Comparison of ENCODE assay signal across 8 cellular contexts in genomic region chr17:32342603-32343325, GRCh38. TPM values are rescaled to one million over a fixed set of nuclear protein-coding genes. Genes with fewer than 3 reads are reported as not detected.
DNase-seq lines count a peak whose midpoint lies in the region; ATAC-seq, FAIRE-seq and TF ChIP-seq lines count a peak whose summit lies in the region.

No MANE protein-coding gene starts in this region.

- intact Hi-C loops in lower lobe of right lung (cut with DNase I) (no loop called here), upper lobe of right lung (cut with DNase I) (no loop called here)

- H3K4me3 ChIP-seq in lower lobe of right lung (peak overlapping the region; percentile 80), upper lobe of right lung (peak overlapping the region; percentile 71)

- H3K4me1 ChIP-seq in lower lobe of right lung: peaks cover 14% of the 10 kb centered on the region
- peaks cover 15% of the 10 kb centered on the region for H3K4me1 ChIP-seq in upper lobe of right lung

- no peaks in the 10 kb centered on the region for H3K9me3 Mint-ChIP-seq in activated naive CD4-positive, alpha-beta T cell treated with anti-CD3 and anti-CD28 coated beads, Interleukin-2, amount 50 U/mL, for 24 hours
- H3K9me3 Mint-ChIP-seq in activated naive CD8-positive, alpha-beta T cell treated with anti-CD3 and anti-CD28 coated beads, Interleukin-2, amount 10 ng/mL, durations not matched to agents 7 days and 5 days: no peaks in the 10 kb centered on the region

- H3K27me3 Mint-ChIP-seq in activated naive CD4-positive, alpha-beta T cell treated with anti-CD3 and anti-CD28 coated beads, Interleukin-2, amount 50 U/mL, for 24 hours: no peaks in the 10 kb centered on the region
- H3K27me3 Mint-ChIP-seq in activated naive CD8-positive, alpha-beta T cell treated with anti-CD3 and anti-CD28 coated beads, Interleukin-2, amount 10 ng/mL, durations not matched to agents 7 days and 5 days: no peaks in the 10 kb centered on the region

- H3K9me3 ChIP-seq in lower lobe of right lung (no peaks in the 10 kb centered on the region), upper lobe of right lung (no peaks in the 10 kb centered on the region)

- peak overlapping the region; percentile 95 for H3K27ac Mint-ChIP-seq in activated naive CD4-positive, alpha-beta T cell treated with anti-CD3 and anti-CD28 coated beads, Interleukin-2, amount 50 U/mL, for 24 hours
- peak overlapping the region; percentile 91 for H3K27ac Mint-ChIP-seq in activated naive CD8-positive, alpha-beta T cell treated with anti-CD3 and anti-CD28 coated beads, Interleukin-2, amount 10 ng/mL, durations not matched to agents 7 days and 5 days

- POLR2A ChIA-PET in activated naive CD8-positive, alpha-beta T cell treated with anti-CD3 and anti-CD28 coated beads, Interleukin-2, amount 10 ng/mL, durations not matched to agents 7 days and 5 days (lab: Charles Lee): interaction anchor here (0.5 to 4.4 kb wide), 3 partner anchors 11 to 24 kb away, joined by 3 to 51 read pairs (median 11); no protein-coding TSS in a partner anchor

- DNase-seq in activated naive CD4-positive, alpha-beta T cell treated with Interleukin-2 at 50 U/mL for 16 hours: no peak
- DNase-seq in activated naive CD8-positive, alpha-beta T cell treated with anti-CD3 and anti-CD28 coated beads, Interleukin-2, amount 10 ng/mL, durations not matched to agents 7 days and 5 days: no peak
- DNase-seq in lower lobe of right lung (no peak), upper lobe of right lung (no peak), SHP77 treated with DMSO at 0.1 percent for 48 hours (lab: John Stamatoyannopoulos, UW) (no peak), GM12891 (ENCODE audit: insufficient read length, low spot score) (no peak), mesenteric fat pad (ENCODE audit: low spot score) (no peak)

- no peaks in the 10 kb centered on the region for H3K36me3 Mint-ChIP-seq in activated naive CD4-positive, alpha-beta T cell treated with anti-CD3 and anti-CD28 coated beads, Interleukin-2, amount 50 U/mL, for 24 hours
- H3K36me3 Mint-ChIP-seq in activated naive CD8-positive, alpha-beta T cell treated with anti-CD3 and anti-CD28 coated beads, Interleukin-2, amount 10 ng/mL, durations not matched to agents 7 days and 5 days: peaks cover 7% of the 10 kb centered on the region

- no peak for ATAC-seq in activated naive CD8-positive, alpha-beta T cell treated with anti-CD3 and anti-CD28 coated beads, Interleukin-2, amount 10 ng/mL, durations not matched to agents 7 days and 5 days (ENCODE audit: low read depth)
- ATAC-seq in lower lobe of right lung (no peak), upper lobe of right lung (no peak)

- FAIRE-seq in GM12891 (lab: Jason Lieb, UNC): no peak

- H3K4me3 Mint-ChIP-seq in activated naive CD4-positive, alpha-beta T cell treated with anti-CD3 and anti-CD28 coated beads, Interleukin-2, amount 50 U/mL, for 24 hours: peak overlapping the region; percentile 95
- H3K4me3 Mint-ChIP-seq in activated naive CD8-positive, alpha-beta T cell treated with anti-CD3 and anti-CD28 coated beads, Interleukin-2, amount 10 ng/mL, durations not matched to agents 7 days and 5 days: peak overlapping the region; percentile 95

- no peaks in the 10 kb centered on the region for H3K27me3 ChIP-seq in lower lobe of right lung (ENCODE audit: low read depth)
- H3K27me3 ChIP-seq in upper lobe of right lung: no peaks in the 10 kb centered on the region

- TF ChIP-seq CTCF in lower lobe of right lung (IDR thresholded peaks at IDR 0.05): no peak
- TF ChIP-seq CTCF in upper lobe of right lung (IDR thresholded peaks at IDR 0.05): no peak

- peak overlapping the region; percentile 82 for H3K27ac ChIP-seq in lower lobe of right lung
- peak overlapping the region; percentile 77 for H3K27ac ChIP-seq in upper lobe of right lung

- H3K4me1 Mint-ChIP-seq in activated naive CD4-positive, alpha-beta T cell treated with anti-CD3 and anti-CD28 coated beads, Interleukin-2, amount 50 U/mL, for 24 hours: peaks cover 26% of the 10 kb centered on the region
- H3K4me1 Mint-ChIP-seq in activated naive CD8-positive, alpha-beta T cell treated with anti-CD3 and anti-CD28 coated beads, Interleukin-2, amount 10 ng/mL, durations not matched to agents 7 days and 5 days: peaks cover 27% of the 10 kb centered on the region

- H3K36me3 ChIP-seq in lower lobe of right lung (peaks cover 20% of the 10 kb centered on the region), upper lobe of right lung (peaks cover 20% of the 10 kb centered on the region)

- TF ChIP-seq POLR2A in GM12891 (IDR thresholded peaks at IDR 0.05; ENCODE audit: low read depth, low read length): no peak

TF ChIP-seq in GM12891, 5 proteins besides CTCF, POLR2A, EP300 and RAD21:
- TF ChIP-seq POLR2AphosphoS5 (IDR thresholded peaks at IDR 0.05; ENCODE audit: low read depth, low read length) (no peak), POU2F2 (IDR thresholded peaks at IDR 0.05; ENCODE audit: low read depth, low read length) (no peak), TAF1 (IDR thresholded peaks at IDR 0.05; ENCODE audit: low read depth, low read length) (no peak), PAX5 (IDR thresholded peaks at IDR 0.05; ENCODE audit: insufficient read depth, low read length, severe bottlenecking) (no peak), SPI1 (IDR thresholded peaks at IDR 0.05; ENCODE audit: low read depth, low read length) (no peak)

RNA-seq across cellular contexts. Expression of gene C17orf75, which starts 0.8 kb away (rescaled TPM):
- 10 to 100 TPM; 31.5 to 35.9 TPM for total RNA-seq in activated naive CD8-positive, alpha-beta T cell treated with anti-CD3 and anti-CD28 coated beads, Interleukin-2, amount 10 ng/mL, durations not matched to agents 7 days and 5 days
- total RNA-seq in lower lobe of right lung (11.7 TPM), upper lobe of right lung (14.2 TPM), mesenteric fat pad (8.6 TPM)
- polyA plus RNA-seq in GM12891 (2012; ENCODE audit: low read depth, missing spikeins): 13.7 TPM

RNA-seq across cellular contexts. Expression of gene ZNF207, which starts 7.2 kb away (rescaled TPM):
- total RNA-seq in activated naive CD8-positive, alpha-beta T cell treated with anti-CD3 and anti-CD28 coated beads, Interleukin-2, amount 10 ng/mL, durations not matched to agents 7 days and 5 days: 100 to 1,000 TPM; 264 to 274 TPM
- total RNA-seq in lower lobe of right lung (146 TPM), upper lobe of right lung (133 TPM), mesenteric fat pad (157 TPM)
- 138 TPM for polyA plus RNA-seq in GM12891 (2012; ENCODE audit: low read depth, missing spikeins)
